1 cellular context compared by ENCODE assay signal in genomic region chr10:13925924-13926435, GRCh38.
TF ChIP-seq lines count a peak whose summit lies in the region.

No MANE protein-coding gene starts in this region.

TF ChIP-seq in SK-N-SH treated with all-trans-retinoic acid at 6 μM for 48 hours, 23 proteins besides CTCF, POLR2A, EP300 and RAD21 (continued from another document):
- TF ChIP-seq CSRNP3 (CRISPR knock-in tag; IDR thresholded peaks at IDR 0.05) (no peak), GLIS3 (CRISPR knock-in tag; IDR thresholded peaks at IDR 0.05) (no peak), ARNTL (CRISPR knock-in tag; IDR thresholded peaks at IDR 0.05; ENCODE audit: borderline replicate concordance, low read depth) (no peak), ESRRG (CRISPR knock-in tag; IDR thresholded peaks at IDR 0.05) (no peak), CSDC2 (CRISPR knock-in tag; IDR thresholded peaks at IDR 0.05) (no peak), ZNF8 (CRISPR knock-in tag; IDR thresholded peaks at IDR 0.05) (no peak), TCF4 (CRISPR knock-in tag; IDR thresholded peaks at IDR 0.05; ENCODE audit: borderline replicate concordance) (no peak), BACH2 (CRISPR knock-in tag; IDR thresholded peaks at IDR 0.05; ENCODE audit: borderline replicate concordance) (no peak)
TF ChIP-seq in SK-N-SH treated with all-trans-retinoic acid at 6 μM for 48 hours: peak in this region for 0.
